Comparison of ENCODE assay signal across 27 cellular contexts in genomic region chr4:959338-960139, GRCh38. TPM values are rescaled to one million over a fixed set of nuclear protein-coding genes. Genes with fewer than 3 reads are reported as not detected.
DNase-seq lines count a peak whose midpoint lies in the region; ATAC-seq, FAIRE-seq and TF ChIP-seq lines count a peak whose summit lies in the region.
"Had no signal": no experiment of that assay in that cellular context is flagged by ENCODE, and none has a peak within 500 bp of the region (broad histone marks: within the 10 kb centered on the region; RNA-seq: fewer than 3 reads in every experiment).

No MANE protein-coding gene starts in this region.

- no peak overlapping the region for H3K9ac ChIP-seq in HepG2 (ENCODE audit: insufficient read depth, low read depth, low read length)

- intact Hi-C loops in cardiac septum (cut with DNase I): no loop called here
- intact Hi-C loops in left ventricle myocardium inferior (cut with micrococcal nuclease): no loop called here
- intact Hi-C loops in HepG2 (cut with micrococcal nuclease; ENCODE audit: unreplicated experiment): no loop called here
- intact Hi-C loops in upper lobe of right lung (cut with DNase I): no loop called here

- no peaks in the 10 kb centered on the region for H4K20me1 ChIP-seq in HepG2 (ENCODE audit: insufficient read depth, low read length)

- 97% methylated on average over 10 of the region's 24 CpGs for WGBS in HepG2 (ENCODE audit: low lambda C conversion rate)

- no peak for TF ChIP-seq RAD21 in HepG2 (CRISPR knock-in tag; IDR thresholded peaks at IDR 0.05)

- TF ChIP-seq EP300 in HepG2 (IDR thresholded peaks at IDR 0.05; ENCODE audit: low read depth in 2 of 2, low read length in 2 of 2): no peak
- TF ChIP-seq EP300 in HepG2 (CRISPR knock-in tag; IDR thresholded peaks at IDR 0.05; ENCODE audit: borderline replicate concordance): no peak

- CTCF ChIA-PET in HepG2 (lab: Yijun Ruan, JAX; ENCODE audit: low intra/inter-chr PET ratio, low total read pairs) (no interaction called here), GM10248 (lab: Yijun Ruan, JAX) (interaction anchor here (1.0 kb wide), 1 partner anchor 28 kb away, joined by 3 read pairs; the partner anchor contains the start of gene IDUA)

- H3K27ac ChIP-seq in left ventricle myocardium inferior (replicated peaks) (no peak overlapping the region), HepG2 (ENCODE audit: extremely low read length, insufficient read depth, low read length) (no peak overlapping the region), upper lobe of right lung (no peak overlapping the region)
- H3K27ac ChIP-seq: cardiac muscle cell, gastrocnemius medialis, psoas muscle, SK-N-MC, suprapubic skin had no signal

- no peak for ATAC-seq in HepG2
- no peak for ATAC-seq in upper lobe of right lung
- ATAC-seq: gastrocnemius medialis had no signal

- TF ChIP-seq CTCF in left ventricle myocardium inferior (IDR thresholded peaks at IDR 0.05; ENCODE audit: borderline replicate concordance) (no peak), HepG2 (CRISPR knock-in tag; IDR thresholded peaks at IDR 0.05) (no peak), upper lobe of right lung (IDR thresholded peaks at IDR 0.05) (no peak), GM10248 (IDR thresholded peaks at IDR 0.05; ENCODE audit: control extremely low read depth, extremely low read depth, low read depth, missing control alignments) (no peak)

- peaks cover 42% of the 10 kb centered on the region for H3K36me3 ChIP-seq in left ventricle myocardium inferior
- H3K36me3 ChIP-seq in HepG2 (replicated peaks in 1 of 2; ENCODE audit: control insufficient read depth in 1 of 2, insufficient read depth in 2 of 2, low read length in 2 of 2): 0 out of 5 replicates have a peak, but pooled peaks cover 0 to 1% of the 10 kb centered on the region in 2 experiments
- peaks cover 18% of the 10 kb centered on the region for H3K36me3 ChIP-seq in upper lobe of right lung
- H3K36me3 ChIP-seq: cardiac muscle cell had no signal

- in situ Hi-C loops in HepG2 (cut with HindIII; ENCODE audit: extremely low pct_ligation_motif_present, low pct_unique_long_range_greater_than_20kb): no loop called here

- TF ChIP-seq POLR2A in HepG2 (IDR thresholded peaks at IDR 0.05; ENCODE audit: insufficient read depth in 1 of 2, low read depth in 2 of 2, low read length in 2 of 2): no peak

- POLR2A ChIA-PET in HepG2 (lab: Yijun Ruan, JAX) (no interaction called here), GM10248 (lab: Yijun Ruan, JAX) (no interaction called here)

- H2AFZ ChIP-seq in HepG2 (ENCODE audit: low read length): no peak overlapping the region

- H3K27me3 ChIP-seq in left ventricle myocardium inferior (ENCODE audit: low read depth) (no peaks in the 10 kb centered on the region), HepG2 (ENCODE audit: control insufficient read depth in 1 of 2, insufficient read depth in 2 of 2, low read length in 2 of 2) (no peaks in the 10 kb centered on the region), upper lobe of right lung (no peaks in the 10 kb centered on the region)
- H3K27me3 ChIP-seq: cardiac muscle cell, gastrocnemius medialis, suprapubic skin had no signal

- DNase-seq in cardiac septum (ENCODE audit: low spot score): peak; percentile 70
- no peak for DNase-seq in left ventricle myocardium inferior
- DNase-seq in HepG2 (ENCODE audit: low spot score): no peak
- DNase-seq in upper lobe of right lung: peak; percentile 63
- no peak for DNase-seq in T1000 (lab: John Stamatoyannopoulos, UW)
- DNase-seq in GM10248 (ENCODE audit: extremely low spot score): no peak
- DNase-seq: ACHN; activated CD4-positive, alpha-beta T cell treated with anti-CD3 and anti-CD28 coated beads for 1 hour; activated CD8-positive, alpha-beta memory T cell treated with anti-CD3 and anti-CD28 coated beads for 24 hours; CD4-positive, alpha-beta T cell; erythroblast; kidney glomerular epithelial cell; NCI-H1092 treated with DMSO at 0.1 percent for 48 hours; NCI-H2081 treated with DMSO at 0.1 percent for 48 hours; stimulated activated CD4-positive, alpha-beta T cell treated with anti-CD3 and anti-CD28 coated beads, Interleukin-12 subunit alpha, Interleukin-12 subunit beta, amount 100 ng/mL, for 4 hours; stimulated activated CD8-positive, alpha-beta memory T cell treated with anti-CD3 and anti-CD28 coated beads, Interleukin-4, amount 100 ng/mL, for 48 hours; T-helper 9 cell had no signal

- H3K4me2 ChIP-seq in HepG2 (ENCODE audit: low read depth, low read length): no peak overlapping the region

- BruUV-seq in HepG2 (replicated peaks; lab: Mats Ljungman, UMichigan): no TSS peak

- FAIRE-seq in HepG2 (lab: Jason Lieb, UNC): no peak
- FAIRE-seq: GM12892, H54, HTR-8/SVneo, RCC 7860 had no signal

- no peaks in the 10 kb centered on the region for H3K9me3 ChIP-seq in left ventricle myocardium inferior (replicated peaks)
- H3K9me3 ChIP-seq in HepG2 (ENCODE audit: low read length): no peaks in the 10 kb centered on the region
- H3K9me3 ChIP-seq in upper lobe of right lung: no peaks in the 10 kb centered on the region
- H3K9me3 ChIP-seq: gastrocnemius medialis, psoas muscle, suprapubic skin had no signal

- H3K79me2 ChIP-seq in HepG2 (ENCODE audit: insufficient read depth, low read length): no peaks in the 10 kb centered on the region

- H3K4me3 ChIP-seq in left ventricle myocardium inferior: no peak overlapping the region
- no peak overlapping the region for H3K4me3 ChIP-seq in HepG2 (replicated peaks in 1 of 3; ENCODE audit: insufficient read depth in 1 of 3, low read depth in 2 of 3, low read length in 3 of 3)
- no peak overlapping the region for H3K4me3 ChIP-seq in upper lobe of right lung
- H3K4me3 ChIP-seq: cardiac muscle cell, gastrocnemius medialis, psoas muscle, SK-N-MC, suprapubic skin had no signal

- H3K4me1 ChIP-seq in left ventricle myocardium inferior: no peaks in the 10 kb centered on the region
- no peaks in the 10 kb centered on the region for H3K4me1 ChIP-seq in HepG2 (ENCODE audit: insufficient read depth, low read length)
- no peaks in the 10 kb centered on the region for H3K4me1 ChIP-seq in upper lobe of right lung
- H3K4me1 ChIP-seq: gastrocnemius medialis, psoas muscle had no signal

RNA-seq across cellular contexts. Expression of gene DGKQ, which starts 13.8 kb away (rescaled TPM):
- 5.2 TPM for total RNA-seq in cardiac septum
- 3.5 TPM for total RNA-seq in left ventricle myocardium inferior
- 3.2 and 7.2 TPM in 2 replicates for total RNA-seq in HepG2 (2016; rRNA removed; fragmentation: Illumina TruSeq; extraction: Trizol)
- 0.53 and 1.4 TPM in 2 replicates for total RNA-seq in HepG2 (2016; cell fraction: cytosol; rRNA removed; fragmentation: Illumina TruSeq; extraction: Trizol; ENCODE audit: low read depth)
- total RNA-seq in HepG2 (2016; cell fraction: insoluble cytoplasmic fraction; rRNA removed; fragmentation: Illumina TruSeq; extraction: Trizol): 2.4 and 7.8 TPM in 2 replicates
- total RNA-seq in HepG2 (2016; cell fraction: membrane; rRNA removed; fragmentation: Illumina TruSeq; extraction: Trizol): 2.5 and 2.9 TPM in 2 replicates
- total RNA-seq in HepG2 (2016; cell fraction: nucleus; rRNA removed; fragmentation: Illumina TruSeq; extraction: Trizol): 7.0 and 7.9 TPM in 2 replicates
- polyA plus RNA-seq in HepG2 (2011; rRNA removed): 4.5 and 6.1 TPM in 2 replicates
- 3.1 and 4.8 TPM in 2 replicates for polyA plus RNA-seq in HepG2 (2011; cell fraction: cytosol; rRNA removed)
- 50.5 and 58.5 TPM in 2 replicates for polyA plus RNA-seq in HepG2 (2011; cell fraction: nucleus; rRNA removed)
- 3.0 and 5.5 TPM in 2 replicates for polyA plus RNA-seq in HepG2 (2012)
- 0.35 and 0.36 TPM in 2 replicates for polyA plus RNA-seq in HepG2 (2016; cell fraction: cytosol; fragmentation: Illumina TruSeq; extraction: Trizol; ENCODE audit: low read depth)
- 2.0 and 3.4 TPM in 2 replicates for polyA plus RNA-seq in HepG2 (2016; cell fraction: insoluble cytoplasmic fraction; fragmentation: Illumina TruSeq; extraction: Trizol; ENCODE audit: low read depth)
- 1.3 and 1.7 TPM in 2 replicates for polyA plus RNA-seq in HepG2 (2016; cell fraction: membrane; fragmentation: Illumina TruSeq; extraction: Trizol; ENCODE audit: low read depth)
- polyA plus RNA-seq in HepG2 (2016; cell fraction: nucleus; fragmentation: Illumina TruSeq; extraction: Trizol; ENCODE audit: insufficient read depth, low read depth): 16.0 and 17.5 TPM in 2 replicates
- 3.0 and 10.3 TPM in 2 replicates for polyA minus RNA-seq in HepG2 (2011; rRNA and poly(A)+ RNA removed; ENCODE audit: low replicate concordance)
- 4.2 and 4.9 TPM in 2 replicates for polyA minus RNA-seq in HepG2 (2011; cell fraction: cytosol; rRNA and poly(A)+ RNA removed)
- 7.2 and 8.1 TPM in 2 replicates for polyA minus RNA-seq in HepG2 (2011; cell fraction: nucleus; rRNA and poly(A)+ RNA removed)
- total RNA-seq in upper lobe of right lung: 19.1 TPM

RNA-seq across cellular contexts. Expression of gene TMEM175, which starts 27.3 kb away (rescaled TPM):
- 22.7 TPM for total RNA-seq in cardiac septum
- total RNA-seq in left ventricle myocardium inferior: 20.3 TPM
- total RNA-seq in HepG2 (2016; rRNA removed; fragmentation: Illumina TruSeq; extraction: Trizol): 1.6 and 5.1 TPM in 2 replicates
- 1.9 and 3.4 TPM in 2 replicates for total RNA-seq in HepG2 (2016; cell fraction: cytosol; rRNA removed; fragmentation: Illumina TruSeq; extraction: Trizol; ENCODE audit: low read depth)
- 1.1 and 3.6 TPM in 2 replicates for total RNA-seq in HepG2 (2016; cell fraction: insoluble cytoplasmic fraction; rRNA removed; fragmentation: Illumina TruSeq; extraction: Trizol)
- total RNA-seq in HepG2 (2016; cell fraction: membrane; rRNA removed; fragmentation: Illumina TruSeq; extraction: Trizol): 2.0 and 2.5 TPM in 2 replicates
- 5.8 and 6.7 TPM in 2 replicates for total RNA-seq in HepG2 (2016; cell fraction: nucleus; rRNA removed; fragmentation: Illumina TruSeq; extraction: Trizol)
- polyA plus RNA-seq in HepG2 (2011; rRNA removed): 9.9 and 20.1 TPM in 2 replicates
- polyA plus RNA-seq in HepG2 (2011; cell fraction: cytosol; rRNA removed): 6.1 TPM in 2 replicates
- 134 and 138 TPM in 2 replicates for polyA plus RNA-seq in HepG2 (2011; cell fraction: nucleus; rRNA removed)
- polyA plus RNA-seq in HepG2 (2012): 7.2 and 10.7 TPM in 2 replicates
- polyA plus RNA-seq in HepG2 (2016; cell fraction: cytosol; fragmentation: Illumina TruSeq; extraction: Trizol; ENCODE audit: low read depth): 1.4 and 3.1 TPM in 2 replicates
- polyA plus RNA-seq in HepG2 (2016; cell fraction: insoluble cytoplasmic fraction; fragmentation: Illumina TruSeq; extraction: Trizol; ENCODE audit: low read depth): 1.9 and 2.6 TPM in 2 replicates
- 1.9 and 2.2 TPM in 2 replicates for polyA plus RNA-seq in HepG2 (2016; cell fraction: membrane; fragmentation: Illumina TruSeq; extraction: Trizol; ENCODE audit: low read depth)
- 19.6 and 19.8 TPM in 2 replicates for polyA plus RNA-seq in HepG2 (2016; cell fraction: nucleus; fragmentation: Illumina TruSeq; extraction: Trizol; ENCODE audit: insufficient read depth, low read depth)
- 15.5 and 17.1 TPM in 2 replicates for polyA minus RNA-seq in HepG2 (2011; rRNA and poly(A)+ RNA removed; ENCODE audit: low replicate concordance)
- 5.5 and 6.9 TPM in 2 replicates for polyA minus RNA-seq in HepG2 (2011; cell fraction: cytosol; rRNA and poly(A)+ RNA removed)
- 8.6 and 9.7 TPM in 2 replicates for polyA minus RNA-seq in HepG2 (2011; cell fraction: nucleus; rRNA and poly(A)+ RNA removed)
- total RNA-seq in upper lobe of right lung: 42.4 TPM

RNA-seq across cellular contexts. Expression of gene IDUA, which starts 27.3 kb away (rescaled TPM):
- total RNA-seq in cardiac septum: 12.9 TPM
- total RNA-seq in left ventricle myocardium inferior: 9.0 TPM
- total RNA-seq in HepG2 (2016; rRNA removed; fragmentation: Illumina TruSeq; extraction: Trizol): 0.32 and 1.0 TPM in 2 replicates
- total RNA-seq in HepG2 (2016; cell fraction: cytosol; rRNA removed; fragmentation: Illumina TruSeq; extraction: Trizol; ENCODE audit: low read depth): not detected in 2 replicates
- total RNA-seq in HepG2 (2016; cell fraction: insoluble cytoplasmic fraction; rRNA removed; fragmentation: Illumina TruSeq; extraction: Trizol): 0.84 TPM in 1 of 2 replicates, not detected in the other
- total RNA-seq in HepG2 (2016; cell fraction: membrane; rRNA removed; fragmentation: Illumina TruSeq; extraction: Trizol): 0.24 and 0.53 TPM in 2 replicates
- 0.75 and 2.8 TPM in 2 replicates for total RNA-seq in HepG2 (2016; cell fraction: nucleus; rRNA removed; fragmentation: Illumina TruSeq; extraction: Trizol)
- polyA plus RNA-seq in HepG2 (2011; rRNA removed): 0.77 and 1.5 TPM in 2 replicates
- 0.24 and 0.27 TPM in 2 replicates for polyA plus RNA-seq in HepG2 (2011; cell fraction: cytosol; rRNA removed)
- 34.5 and 42.6 TPM in 2 replicates for polyA plus RNA-seq in HepG2 (2011; cell fraction: nucleus; rRNA removed)
- polyA plus RNA-seq in HepG2 (2012): 1.0 and 2.7 TPM in 2 replicates
- polyA plus RNA-seq in HepG2 (2016; cell fraction: cytosol; fragmentation: Illumina TruSeq; extraction: Trizol; ENCODE audit: low read depth): 0.19 and 0.29 TPM in 2 replicates
- polyA plus RNA-seq in HepG2 (2016; cell fraction: insoluble cytoplasmic fraction; fragmentation: Illumina TruSeq; extraction: Trizol; ENCODE audit: low read depth): not detected in 2 replicates
- 0.19 and 0.30 TPM in 2 replicates for polyA plus RNA-seq in HepG2 (2016; cell fraction: membrane; fragmentation: Illumina TruSeq; extraction: Trizol; ENCODE audit: low read depth)
- polyA plus RNA-seq in HepG2 (2016; cell fraction: nucleus; fragmentation: Illumina TruSeq; extraction: Trizol; ENCODE audit: insufficient read depth, low read depth): 2.2 and 4.7 TPM in 2 replicates
- 1.4 and 1.8 TPM in 2 replicates for polyA minus RNA-seq in HepG2 (2011; rRNA and poly(A)+ RNA removed; ENCODE audit: low replicate concordance)
- 0.69 TPM in 1 of 2 replicates, not detected in the other for polyA minus RNA-seq in HepG2 (2011; cell fraction: cytosol; rRNA and poly(A)+ RNA removed)
- polyA minus RNA-seq in HepG2 (2011; cell fraction: nucleus; rRNA and poly(A)+ RNA removed): 3.5 and 4.0 TPM in 2 replicates
- 49.2 TPM for total RNA-seq in upper lobe of right lung

RNA-seq across cellular contexts. Expression of gene GAK, which starts 27.4 kb away (rescaled TPM):
- 36.1 TPM for total RNA-seq in cardiac septum
- 25.1 TPM for total RNA-seq in left ventricle myocardium inferior
- 28.0 and 44.3 TPM in 2 replicates for total RNA-seq in HepG2 (2016; rRNA removed; fragmentation: Illumina TruSeq; extraction: Trizol)
- total RNA-seq in HepG2 (2016; cell fraction: cytosol; rRNA removed; fragmentation: Illumina TruSeq; extraction: Trizol; ENCODE audit: low read depth): 9.9 and 11.6 TPM in 2 replicates
- 24.5 and 43.0 TPM in 2 replicates for total RNA-seq in HepG2 (2016; cell fraction: insoluble cytoplasmic fraction; rRNA removed; fragmentation: Illumina TruSeq; extraction: Trizol)
- 17.1 and 19.6 TPM in 2 replicates for total RNA-seq in HepG2 (2016; cell fraction: membrane; rRNA removed; fragmentation: Illumina TruSeq; extraction: Trizol)
- total RNA-seq in HepG2 (2016; cell fraction: nucleus; rRNA removed; fragmentation: Illumina TruSeq; extraction: Trizol): 31.0 and 34.6 TPM in 2 replicates
- 17.5 and 22.2 TPM in 2 replicates for polyA plus RNA-seq in HepG2 (2011; rRNA removed)
- 10.0 and 13.8 TPM in 2 replicates for polyA plus RNA-seq in HepG2 (2011; cell fraction: cytosol; rRNA removed)
- polyA plus RNA-seq in HepG2 (2011; cell fraction: nucleus; rRNA removed): 116 and 155 TPM in 2 replicates
- 26.0 and 32.2 TPM in 2 replicates for polyA plus RNA-seq in HepG2 (2012)
- 5.1 and 5.7 TPM in 2 replicates for polyA plus RNA-seq in HepG2 (2016; cell fraction: cytosol; fragmentation: Illumina TruSeq; extraction: Trizol; ENCODE audit: low read depth)
- polyA plus RNA-seq in HepG2 (2016; cell fraction: insoluble cytoplasmic fraction; fragmentation: Illumina TruSeq; extraction: Trizol; ENCODE audit: low read depth): 23.9 and 29.6 TPM in 2 replicates
- polyA plus RNA-seq in HepG2 (2016; cell fraction: membrane; fragmentation: Illumina TruSeq; extraction: Trizol; ENCODE audit: low read depth): 12.2 TPM in 2 replicates
- 90.4 and 98.9 TPM in 2 replicates for polyA plus RNA-seq in HepG2 (2016; cell fraction: nucleus; fragmentation: Illumina TruSeq; extraction: Trizol; ENCODE audit: insufficient read depth, low read depth)
- 24.0 and 27.1 TPM in 2 replicates for polyA minus RNA-seq in HepG2 (2011; rRNA and poly(A)+ RNA removed; ENCODE audit: low replicate concordance)
- polyA minus RNA-seq in HepG2 (2011; cell fraction: cytosol; rRNA and poly(A)+ RNA removed): 17.5 and 19.4 TPM in 2 replicates
- 30.3 and 44.2 TPM in 2 replicates for polyA minus RNA-seq in HepG2 (2011; cell fraction: nucleus; rRNA and poly(A)+ RNA removed)
- 138 TPM for total RNA-seq in upper lobe of right lung

RNA-seq across cellular contexts. Expression of gene SLC26A1, which starts 33.7 kb away (rescaled TPM):
- 0.22 TPM for total RNA-seq in cardiac septum
- total RNA-seq in left ventricle myocardium inferior: not detected
- total RNA-seq in HepG2 (2016; rRNA removed; fragmentation: Illumina TruSeq; extraction: Trizol): 7.2 and 22.9 TPM in 2 replicates
- 1.1 and 1.9 TPM in 2 replicates for total RNA-seq in HepG2 (2016; cell fraction: cytosol; rRNA removed; fragmentation: Illumina TruSeq; extraction: Trizol; ENCODE audit: low read depth)
- total RNA-seq in HepG2 (2016; cell fraction: insoluble cytoplasmic fraction; rRNA removed; fragmentation: Illumina TruSeq; extraction: Trizol): 6.6 and 22.7 TPM in 2 replicates
- total RNA-seq in HepG2 (2016; cell fraction: membrane; rRNA removed; fragmentation: Illumina TruSeq; extraction: Trizol): 4.2 and 4.6 TPM in 2 replicates
- 23.8 and 28.9 TPM in 2 replicates for total RNA-seq in HepG2 (2016; cell fraction: nucleus; rRNA removed; fragmentation: Illumina TruSeq; extraction: Trizol)
- polyA plus RNA-seq in HepG2 (2011; rRNA removed): 5.4 and 8.4 TPM in 2 replicates
- polyA plus RNA-seq in HepG2 (2011; cell fraction: cytosol; rRNA removed): 7.7 and 10.8 TPM in 2 replicates
- polyA plus RNA-seq in HepG2 (2011; cell fraction: nucleus; rRNA removed): 30.6 and 45.2 TPM in 2 replicates
- polyA plus RNA-seq in HepG2 (2012): 5.1 and 7.0 TPM in 2 replicates
- polyA plus RNA-seq in HepG2 (2016; cell fraction: cytosol; fragmentation: Illumina TruSeq; extraction: Trizol; ENCODE audit: low read depth): 1.2 and 1.5 TPM in 2 replicates
- polyA plus RNA-seq in HepG2 (2016; cell fraction: insoluble cytoplasmic fraction; fragmentation: Illumina TruSeq; extraction: Trizol; ENCODE audit: low read depth): 4.5 and 6.1 TPM in 2 replicates
- polyA plus RNA-seq in HepG2 (2016; cell fraction: membrane; fragmentation: Illumina TruSeq; extraction: Trizol; ENCODE audit: low read depth): 1.6 and 2.2 TPM in 2 replicates
- 25.4 and 27.0 TPM in 2 replicates for polyA plus RNA-seq in HepG2 (2016; cell fraction: nucleus; fragmentation: Illumina TruSeq; extraction: Trizol; ENCODE audit: insufficient read depth, low read depth)
- 0.40 and 58.6 TPM in 2 replicates for polyA minus RNA-seq in HepG2 (2011; rRNA and poly(A)+ RNA removed; ENCODE audit: low replicate concordance)
- 13.4 and 13.6 TPM in 2 replicates for polyA minus RNA-seq in HepG2 (2011; cell fraction: cytosol; rRNA and poly(A)+ RNA removed)
- polyA minus RNA-seq in HepG2 (2011; cell fraction: nucleus; rRNA and poly(A)+ RNA removed): 37.7 and 40.7 TPM in 2 replicates
- 0.20 TPM for total RNA-seq in upper lobe of right lung
- total RNA-seq: CD4-positive, alpha-beta T cell; LHCN-M2 had no signal

Comparison
In these comparisons a context has a peak if more than half of its experiments do, and no peak if none do; other contexts are left out.
1. DNase-seq: peak in cardiac septum (single experiment) and upper lobe of right lung (single experiment); none in left ventricle myocardium inferior (single experiment), HepG2 (single experiment), T1000 (single experiment) and GM10248 (single experiment).